In genomic region chr1:25140073-25140797, GRCh38 we compare ENCODE assay signal across 10 cellular contexts.
A peak's percentile ranks its signal among the peaks of the same experiment; 100 is the strongest.
DNase-seq lines count a peak whose midpoint lies in the region; ATAC-seq, FAIRE-seq and TF ChIP-seq lines count a peak whose summit lies in the region.
"Had no signal": no experiment of that assay in that cellular context is flagged by ENCODE, and none has a peak within 500 bp of the region (broad histone marks: within the 10 kb centered on the region; RNA-seq: fewer than 3 reads in every experiment).

No MANE protein-coding gene starts in this region.

- H3K27ac ChIP-seq in neutrophil (peak overlapping the region; percentile 40), stomach (no peak overlapping the region)
- H3K27ac ChIP-seq: epithelial cell of prostate, thoracic aorta had no signal

- intact Hi-C loops in stomach (cut with DNase I; ENCODE audit: low total_unique reads) = no loop called here

- H3K4me1 ChIP-seq in neutrophil (ENCODE audit: control insufficient read depth in 1 of 2, insufficient read depth in 1 of 2, low read depth in 1 of 2, low read length in 1 of 2) = peaks cover 14% of the 10 kb centered on the region in 2 experiments
- no peaks in the 10 kb centered on the region for H3K4me1 ChIP-seq in stomach

- H3K9me3 ChIP-seq in neutrophil = no peaks in the 10 kb centered on the region
- H3K9me3 ChIP-seq in stomach = no peaks in the 10 kb centered on the region
- H3K9me3 ChIP-seq: thoracic aorta had no signal

- no peaks in the 10 kb centered on the region for H3K36me3 ChIP-seq in neutrophil
- no peaks in the 10 kb centered on the region for H3K36me3 ChIP-seq in stomach
- H3K36me3 ChIP-seq: thoracic aorta had no signal

- DNase-seq in SIG-M5 treated with dmso at 0.1 percent for 504 hours (lab: John Stamatoyannopoulos, UW; ENCODE audit: unreplicated experiment) (peak; percentile 79), NCI-H146 treated with DMSO at 0.1 percent for 48 hours (lab: John Stamatoyannopoulos, UW; ENCODE audit: unreplicated experiment) (no peak), D721Med (ENCODE audit: insufficient read length, low spot score) (no peak), stomach (no peak)
- DNase-seq in central memory CD4-positive, alpha-beta T cell = no peak

- TF ChIP-seq POLR2A in stomach (IDR thresholded peaks at IDR 0.05) = no peak

- H3K4me3 ChIP-seq in neutrophil (ENCODE audit: low read depth in 1 of 2, low read length in 1 of 2) (no peak overlapping the region), stomach (no peak overlapping the region)
- H3K4me3 ChIP-seq: thoracic aorta had no signal

- TF ChIP-seq CTCF in neutrophil (IDR thresholded peaks at IDR 0.05) (no peak), D721Med (IDR thresholded peaks at IDR 0.05; ENCODE audit: insufficient read depth, missing control alignments) (no peak), stomach (IDR thresholded peaks at IDR 0.05) (no peak)

- ATAC-seq in GM18867 (IDR thresholded peaks at IDR 0.05; ENCODE audit: unreplicated experiment) = peak; percentile 80
- ATAC-seq in HG02852 (IDR thresholded peaks at IDR 0.05; ENCODE audit: unreplicated experiment) = peak; percentile 87

- no peak for TF ChIP-seq EP300 in stomach (IDR thresholded peaks at IDR 0.05)

- no peak for FAIRE-seq in D721Med (lab: Jason Lieb, UNC)

- WGBS in stomach, 5 donors = 58 to 67% (median 65%) methylated on average over 15 of the region's 15 CpGs

- H3K27me3 ChIP-seq in neutrophil (no peaks in the 10 kb centered on the region), stomach (peaks cover 0 to 29% (median 0%) of the 10 kb centered on the region in 3 donors)
